In the genomic region with DNA sequence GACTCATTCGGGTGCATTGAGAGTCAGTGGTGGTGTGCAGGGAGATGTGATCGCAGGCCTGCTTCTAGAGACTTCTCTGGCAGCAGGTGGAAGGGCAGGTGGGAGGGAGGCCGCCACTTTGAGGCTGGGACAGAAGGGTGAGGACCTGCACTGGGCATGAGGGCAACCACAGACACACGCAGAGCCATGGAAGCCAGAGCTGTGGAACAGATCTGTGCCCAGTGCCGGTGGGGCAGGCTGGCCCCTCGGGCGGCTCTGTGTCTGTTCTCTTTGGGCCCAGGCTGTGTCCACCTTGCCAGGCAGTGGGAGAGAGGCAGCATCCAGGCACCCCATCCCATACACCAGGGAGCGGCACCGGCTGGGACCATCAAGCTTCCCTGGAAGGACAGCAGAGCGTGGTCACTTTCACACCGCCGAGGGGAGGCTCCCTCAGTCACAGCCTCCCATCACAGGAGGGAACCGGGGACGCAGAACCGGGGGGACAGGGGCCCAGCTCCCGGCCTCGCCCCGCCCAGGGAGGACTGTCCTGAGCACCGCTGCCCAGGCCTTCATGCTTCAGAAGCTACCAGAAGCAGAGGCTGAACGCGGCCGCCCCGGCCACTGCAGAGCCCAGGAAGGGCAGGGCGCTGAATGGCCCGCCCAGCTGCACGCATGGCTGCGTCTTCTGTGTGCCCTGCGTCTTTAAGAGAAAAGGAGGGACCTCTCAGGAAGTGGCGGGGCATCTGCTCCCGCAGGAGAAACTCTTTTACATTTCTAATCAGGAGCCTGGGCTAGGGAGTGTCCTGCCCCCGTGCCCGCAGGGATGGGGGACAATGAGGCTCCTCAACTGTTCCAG, we compare ENCODE assay signal across 8 cellular contexts. TPM values are rescaled to one million over a fixed set of nuclear protein-coding genes. Genes with fewer than 3 reads are reported as not detected.
A peak's percentile ranks its signal among the peaks of the same experiment; 100 is the strongest.
DNase-seq lines count a peak whose midpoint lies in the region; ATAC-seq and TF ChIP-seq lines count a peak whose summit lies in the region.

No MANE protein-coding gene starts in this region.

- 33% methylated on average over 32 of the region's 32 CpGs; no CpG with 5 or more reads in 1 of the 2 donors for WGBS in transverse colon (ENCODE audit: low coverage in 1 of 2), 2 donors

- TF ChIP-seq POLR2A in transverse colon (IDR thresholded peaks at IDR 0.05), result no peak

- in situ Hi-C loops in transverse colon (cut with MboI; ENCODE audit: low pct_ligation_motif_present in 1 of 4, low pct_unique_long_range_greater_than_20kb in 1 of 4, low sequenced_read_pairs in 3 of 4), result no loop called here

- ATAC-seq in GM21723 (IDR thresholded peaks at IDR 0.05; ENCODE audit: unreplicated experiment) (peak; percentile 38), left colon (peak; percentile 96), HG03025 (IDR thresholded peaks at IDR 0.05; ENCODE audit: low FRiP score, unreplicated experiment) (no peak)

- H3K36me3 Mint-ChIP-seq in activated T-helper 1 cell treated with anti-CD3 and anti-CD28 coated beads, Interleukin-12 subunit alpha, Interleukin-12 subunit beta, Interleukin-2, Interleukin-4 antibody, amounts not matched to agents 30 ng/mL and 10 ng/mL and 1 ng/mL, durations not matched to agents 14 hours and 24 hours and 36 hours (ENCODE audit: low read depth), result peaks cover 1% of the 10 kb centered on the region

- peaks cover 36% of the 10 kb centered on the region for H3K27me3 Mint-ChIP-seq in activated T-helper 1 cell treated with anti-CD3 and anti-CD28 coated beads, Interleukin-12 subunit alpha, Interleukin-12 subunit beta, Interleukin-2, Interleukin-4 antibody, amounts not matched to agents 30 ng/mL and 10 ng/mL and 1 ng/mL, durations not matched to agents 14 hours and 24 hours and 36 hours (ENCODE audit: insufficient read depth)

- intact Hi-C loops in activated T-helper 1 cell treated with anti-CD3 and anti-CD28 coated beads, Interleukin-12 subunit alpha, Interleukin-12 subunit beta, Interleukin-2, Interleukin-4 antibody, amounts not matched to agents 30 ng/mL and 10 ng/mL and 1 ng/mL, durations not matched to agents 14 hours and 24 hours and 36 hours (cut with micrococcal nuclease), result no loop called here
- intact Hi-C loops in left colon (cut with DNase I, micrococcal nuclease) (no loop called here), transverse colon (cut with DNase I; ENCODE audit: low total_unique reads) (no loop called here)

- peaks cover 10% of the 10 kb centered on the region for H3K4me1 Mint-ChIP-seq in activated T-helper 1 cell treated with anti-CD3 and anti-CD28 coated beads, Interleukin-12 subunit alpha, Interleukin-12 subunit beta, Interleukin-2, Interleukin-4 antibody, amounts not matched to agents 30 ng/mL and 10 ng/mL and 1 ng/mL, durations not matched to agents 14 hours and 24 hours and 36 hours (ENCODE audit: low read depth)

- TF ChIP-seq CTCF in DOHH2 (IDR thresholded peaks at IDR 0.05; ENCODE audit: low read depth, low read length, poor library complexity, severe bottlenecking) (no peak), transverse colon (IDR thresholded peaks at IDR 0.05) (no peak)

- H3F3A ChIP-seq in DOHH2 (ENCODE audit: control insufficient read depth, insufficient read depth), result no peaks in the 10 kb centered on the region

- H3K9me3 ChIP-seq in DOHH2 (ENCODE audit: control insufficient read depth, insufficient read depth, low read length) (no peaks in the 10 kb centered on the region), transverse colon (no peaks in the 10 kb centered on the region)

- peak overlapping the region; percentile 76 for H3K4me3 Mint-ChIP-seq in activated T-helper 1 cell treated with anti-CD3 and anti-CD28 coated beads, Interleukin-12 subunit alpha, Interleukin-12 subunit beta, Interleukin-2, Interleukin-4 antibody, amounts not matched to agents 30 ng/mL and 10 ng/mL and 1 ng/mL, durations not matched to agents 14 hours and 24 hours and 36 hours

- no peaks in the 10 kb centered on the region for H3K9me2 ChIP-seq in DOHH2 (replicated peaks; ENCODE audit: control insufficient read depth, low read length)

- TF ChIP-seq EP300 in transverse colon (IDR thresholded peaks at IDR 0.05; ENCODE audit: low read depth), result no peak

- peak overlapping the region; percentile 33 for H3K27ac ChIP-seq in DOHH2 (ENCODE audit: low read depth, low read length)
- peak overlapping the region in 3 of 4 donors; percentile 30 to 47 (median 41) for H3K27ac ChIP-seq in transverse colon

- H3K27ac Mint-ChIP-seq in activated T-helper 1 cell treated with anti-CD3 and anti-CD28 coated beads, Interleukin-12 subunit alpha, Interleukin-12 subunit beta, Interleukin-2, Interleukin-4 antibody, amounts not matched to agents 30 ng/mL and 10 ng/mL and 1 ng/mL, durations not matched to agents 14 hours and 24 hours and 36 hours, result no peak overlapping the region

- H3K36me3 ChIP-seq in DOHH2 (ENCODE audit: control insufficient read depth, low read length) (no peaks in the 10 kb centered on the region), transverse colon (no peaks in the 10 kb centered on the region)

- H3K4me3 ChIP-seq in DOHH2 (ENCODE audit: low read length) (peak overlapping the region; percentile 72), transverse colon (peak overlapping the region; percentile 20 to 54 (median 34))

- H4K20me1 ChIP-seq in DOHH2 (ENCODE audit: control insufficient read depth, insufficient read depth, low read depth, low read length), result no peaks in the 10 kb centered on the region

- H3K4me1 ChIP-seq in DOHH2 (ENCODE audit: control insufficient read depth, low read length), result peaks cover 32% of the 10 kb centered on the region
- H3K4me1 ChIP-seq in transverse colon, result peaks cover 0 to 14% (median 8%) of the 10 kb centered on the region in 4 donors

- no peaks in the 10 kb centered on the region for H3K79me2 ChIP-seq in DOHH2 (ENCODE audit: control insufficient read depth, low read length)

- DNase-seq in activated T-helper 1 cell treated with anti-CD3 and anti-CD28 coated beads, Interleukin-12 subunit alpha, Interleukin-12 subunit beta, Interleukin-2, Interleukin-4 antibody, amounts not matched to agents 30 ng/mL and 10 ng/mL and 1 ng/mL, durations not matched to agents 14 hours and 24 hours and 36 hours (ENCODE audit: low spot score), result no peak
- DNase-seq in left colon (peak; percentile 42 to 60), transverse colon (peak; percentile 37), pons (ENCODE audit: low spot score) (no peak), NCI-H1092 treated with DMSO at 0.1 percent for 48 hours (lab: John Stamatoyannopoulos, UW) (no peak)

- H3K4me2 ChIP-seq in DOHH2 (ENCODE audit: low read length), result peak overlapping the region; percentile 88

- H3K27me3 ChIP-seq in DOHH2 (ENCODE audit: control insufficient read depth, low read length) (no peaks in the 10 kb centered on the region), transverse colon (peaks cover 69% of the 10 kb centered on the region)

- no peaks in the 10 kb centered on the region for H3K9me3 Mint-ChIP-seq in activated T-helper 1 cell treated with anti-CD3 and anti-CD28 coated beads, Interleukin-12 subunit alpha, Interleukin-12 subunit beta, Interleukin-2, Interleukin-4 antibody, amounts not matched to agents 30 ng/mL and 10 ng/mL and 1 ng/mL, durations not matched to agents 14 hours and 24 hours and 36 hours

RNA-seq across cellular contexts. Expression of a gene that starts 32.1 kb away (rescaled TPM):
- total RNA-seq in activated T-helper 1 cell treated with anti-CD3 and anti-CD28 coated beads, Interleukin-12 subunit alpha, Interleukin-12 subunit beta, Interleukin-2, Interleukin-4 antibody, amounts not matched to agents 30 ng/mL and 10 ng/mL and 1 ng/mL, durations not matched to agents 14 hours and 24 hours and 36 hours, result not detected in 2 replicates
- total RNA-seq in left colon (not detected), transverse colon (not detected)

RNA-seq across cellular contexts. Expression of a gene that starts 56.3 kb away (rescaled TPM):
- not detected in 2 replicates for total RNA-seq in activated T-helper 1 cell treated with anti-CD3 and anti-CD28 coated beads, Interleukin-12 subunit alpha, Interleukin-12 subunit beta, Interleukin-2, Interleukin-4 antibody, amounts not matched to agents 30 ng/mL and 10 ng/mL and 1 ng/mL, durations not matched to agents 14 hours and 24 hours and 36 hours
- not detected for total RNA-seq in left colon
- not detected for total RNA-seq in transverse colon

Comparison
In these comparisons a context has a peak if more than half of its experiments do, and no peak if none do; other contexts are left out.
1. DNase-seq: peak in left colon (2 of 2) and transverse colon (single experiment); none in activated T-helper 1 cell treated with anti-CD3 and anti-CD28 coated beads, Interleukin-12 subunit alpha, Interleukin-12 subunit beta, Interleukin-2, Interleukin-4 antibody, amounts not matched to agents 30 ng/mL and 10 ng/mL and 1 ng/mL, durations not matched to agents 14 hours and 24 hours and 36 hours (single experiment), pons (single experiment) and NCI-H1092 treated with DMSO at 0.1 percent for 48 hours (single experiment).